Comparison of ENCODE assay signal across 11 cellular contexts in genomic region chr6:34852406-34853085, GRCh38.
"Had no signal": no experiment of that assay in that cellular context is flagged by ENCODE, and none has a peak within 500 bp of the region (broad histone marks: within the 10 kb centered on the region; RNA-seq: fewer than 3 reads in every experiment).

No MANE protein-coding gene starts in this region.

- H3K27me3 ChIP-seq: esophagus muscularis mucosa, stomach had no signal

- H3K9me3 ChIP-seq: esophagus muscularis mucosa, stomach had no signal

- DNase-seq: activated CD4-positive, alpha-beta T cell treated with anti-CD3 and anti-CD28 coated beads, Interleukin-2, amount 50 U/mL, for 4 hours; activated CD4-positive, CD25-positive, alpha-beta regulatory T cell treated with anti-CD3 and anti-CD28 coated beads, Interleukin-2, amount 50 U/mL, for 72 hours; activated T-cell treated with anti-CD3 and anti-CD28 coated beads, Interleukin-2, amount 50 U/mL, for 1 hour; cerebellar nuclear complex; dermis blood vessel endothelial cell; mesenchymal stem cell; stimulated activated CD4-positive, alpha-beta T cell treated with anti-CD3 and anti-CD28 coated beads, Interleukin-4, amount 100 ng/mL, for 4 hours; stomach had no signal

- H3K27ac ChIP-seq: esophagus muscularis mucosa, skin epidermis, stomach had no signal

- H3K4me3 ChIP-seq: esophagus muscularis mucosa, skin epidermis, stomach had no signal

- H3K4me1 ChIP-seq: esophagus muscularis mucosa, stomach had no signal

- ATAC-seq: left lobe of liver had no signal
